ENCODE assay signal across 8 cellular contexts in the genomic region with DNA sequence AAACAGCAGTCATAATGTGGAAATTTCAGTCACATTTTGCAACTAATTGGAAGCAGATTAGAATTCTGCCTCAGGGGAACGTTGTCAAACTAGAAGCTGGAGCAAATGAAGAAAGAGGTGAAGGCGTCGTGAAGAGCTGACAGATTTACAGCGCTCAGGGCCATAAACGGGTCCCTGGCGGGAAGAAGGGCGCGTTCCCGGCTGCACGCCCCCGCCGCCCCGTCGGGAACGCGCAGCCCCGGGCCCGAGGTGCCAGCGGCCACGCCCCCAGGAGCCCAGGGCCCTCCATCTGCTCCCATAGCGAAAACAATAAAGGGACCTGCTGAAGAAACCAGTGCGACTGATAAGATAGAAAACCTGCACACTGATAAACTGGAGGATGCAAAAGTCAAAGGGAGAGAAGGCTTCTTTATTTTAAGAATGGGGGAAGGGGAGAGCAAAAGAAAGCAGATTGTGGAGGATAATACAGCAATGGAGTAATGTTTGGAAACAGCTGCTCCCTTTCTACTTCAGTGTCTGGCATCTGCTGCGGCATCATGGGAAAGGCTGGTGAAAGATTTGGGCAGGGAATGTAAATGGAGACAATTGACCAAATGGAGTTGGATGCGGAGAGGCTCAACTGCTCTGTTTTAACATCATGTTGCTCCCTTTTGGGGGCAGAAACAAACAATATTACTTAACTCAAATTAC. TPM values are rescaled to one million over a fixed set of nuclear protein-coding genes. Genes with fewer than 3 reads are reported as not detected.
A peak's percentile ranks its signal among the peaks of the same experiment; 100 is the strongest.
DNase-seq lines count a peak whose midpoint lies in the region; ATAC-seq and TF ChIP-seq lines count a peak whose summit lies in the region.

No MANE protein-coding gene starts in this region.

- peak overlapping the region; percentile 94; the same call in 1 of the 2 replicates for H3K27ac ChIP-seq in HUES64 (ENCODE audit: low read depth, low read length)
- H3K27ac ChIP-seq in brain microvascular endothelial cell: no peak overlapping the region
- H3K27ac ChIP-seq in left lung: peak overlapping the region; percentile 30 to 63

- H3K9me3 ChIP-seq in HUES64 (ENCODE audit: insufficient read depth, low read depth, low read length): no peaks in the 10 kb centered on the region
- no peaks in the 10 kb centered on the region for H3K9me3 ChIP-seq in left lung

- H3K36me3 ChIP-seq in HUES64 (ENCODE audit: insufficient read depth, low read length) (no peaks in the 10 kb centered on the region), brain microvascular endothelial cell (replicated peaks) (no peaks in the 10 kb centered on the region), left lung (no peaks in the 10 kb centered on the region)

- H3K27me3 ChIP-seq in HUES64 (ENCODE audit: insufficient read depth, low read length) (no peaks in the 10 kb centered on the region; the same call in 1 of the 2 replicates), brain microvascular endothelial cell (replicated peaks) (no peaks in the 10 kb centered on the region), left lung (peaks cover 0 to 5% of the 10 kb centered on the region in 2 donors)

- 10% methylated on average over 24 of the region's 24 CpGs for WGBS in HUES64

- H3K4me1 Mint-ChIP-seq in type B pancreatic cell (ENCODE audit: unreplicated experiment): peaks cover 81% of the 10 kb centered on the region
- H3K4me1 Mint-ChIP-seq in activated T-helper 17 cell treated with anti-CD3 and anti-CD28 coated beads, Interleukin-2, amount 50 U/mL, for 72 hours: no peaks in the 10 kb centered on the region

- DNase-seq in brain microvascular endothelial cell (no peak), left lung (no peak), type B pancreatic cell (ENCODE audit: extremely low spot score, unreplicated experiment) (no peak), NCI-H2029 treated with DMSO at 0.1 percent for 48 hours (lab: John Stamatoyannopoulos, UW) (no peak)
- no peak for DNase-seq in activated CD8-positive, alpha-beta memory T cell treated with anti-CD3 and anti-CD28 coated beads, Interleukin-2, amount 50 U/mL, for 48 hours
- no peak for DNase-seq in activated CD4-positive, alpha-beta T cell treated with anti-CD3 and anti-CD28 coated beads for 4 hours

- peaks cover 7% of the 10 kb centered on the region for H3K36me3 Mint-ChIP-seq in type B pancreatic cell
- H3K36me3 Mint-ChIP-seq in activated T-helper 17 cell treated with anti-CD3 and anti-CD28 coated beads, Interleukin-2, amount 50 U/mL, for 72 hours (ENCODE audit: low read depth): no peaks in the 10 kb centered on the region

- peak; percentile 36 for ATAC-seq in left lung
- ATAC-seq in activated T-helper 17 cell treated with anti-CD3 and anti-CD28 coated beads, Interleukin-2, amount 50 U/mL, for 72 hours (replicated peaks): no peak

- H3K4me3 Mint-ChIP-seq in type B pancreatic cell: peak overlapping the region; percentile 77
- no peak overlapping the region for H3K4me3 Mint-ChIP-seq in activated T-helper 17 cell treated with anti-CD3 and anti-CD28 coated beads, Interleukin-2, amount 50 U/mL, for 72 hours

- intact Hi-C loops in left lung (cut with DNase I): no loop called here

- H3K4me3 ChIP-seq in HUES64 (ENCODE audit: low read length) (peak overlapping the region; percentile 26; the same call in 1 of the 2 replicates), brain microvascular endothelial cell (ENCODE audit: low read depth, low read length) (peak overlapping the region; percentile 36), left lung (peak overlapping the region in 1 of 2 donors; percentile 8)

- H3K9me3 Mint-ChIP-seq in type B pancreatic cell: no peaks in the 10 kb centered on the region
- H3K9me3 Mint-ChIP-seq in activated T-helper 17 cell treated with anti-CD3 and anti-CD28 coated beads, Interleukin-2, amount 50 U/mL, for 72 hours: peaks cover 8% of the 10 kb centered on the region

- H3K27me3 Mint-ChIP-seq in type B pancreatic cell: peaks cover 10% of the 10 kb centered on the region
- peaks cover 42% of the 10 kb centered on the region for H3K27me3 Mint-ChIP-seq in activated T-helper 17 cell treated with anti-CD3 and anti-CD28 coated beads, Interleukin-2, amount 50 U/mL, for 72 hours

- no peak overlapping the region for H3K27ac Mint-ChIP-seq in type B pancreatic cell
- H3K27ac Mint-ChIP-seq in activated T-helper 17 cell treated with anti-CD3 and anti-CD28 coated beads, Interleukin-2, amount 50 U/mL, for 72 hours: no peak overlapping the region

- peak overlapping the region; percentile 18; the same call in 1 of the 2 replicates for H3K9ac ChIP-seq in HUES64 (ENCODE audit: low read depth, low read length)

- H3K4me1 ChIP-seq in HUES64 (ENCODE audit: insufficient read depth, low read length) (peaks cover 91% of the 10 kb centered on the region), left lung (peaks cover 8 to 68% of the 10 kb centered on the region in 2 donors)

- in situ Hi-C loops in brain microvascular endothelial cell (cut with HindIII; ENCODE audit: low pct_ligation_motif_present, low sequenced_read_pairs): no loop called here

- no peak for TF ChIP-seq CTCF in brain microvascular endothelial cell (IDR thresholded peaks at IDR 0.05; ENCODE audit: low read depth, low read length, missing control alignments)
- TF ChIP-seq CTCF in left lung (IDR thresholded peaks at IDR 0.05): no peak
- no peak for TF ChIP-seq CTCF in type B pancreatic cell (conservative IDR thresholded peaks at IDR 0.05)

RNA-seq across cellular contexts. Expression of a gene that starts 11.1 kb away (rescaled TPM):
- polyA plus RNA-seq in HUES64 (2013, experiment 1 of 2): 30.8 TPM
- polyA plus RNA-seq in HUES64 (2013, experiment 2 of 2): 38.7 TPM
- 10 to 100 TPM; 21.9 to 24.0 TPM for total RNA-seq in left lung
- total RNA-seq in type B pancreatic cell (ENCODE audit: low replicate concordance): 37.4 and 63.0 TPM in 2 replicates
- not detected for total RNA-seq in activated T-helper 17 cell treated with anti-CD3 and anti-CD28 coated beads, Interleukin-2, amount 50 U/mL, for 72 hours

Comparison
In these comparisons a context has a peak if more than half of its experiments do, and no peak if none do; other contexts are left out.
1. RNA of a gene that starts 11.1 kb away (total RNA-seq): 37.4 to 63.0 TPM in type B pancreatic cell and 21.9 to 24.0 TPM in left lung; not detected in activated T-helper 17 cell treated with anti-CD3 and anti-CD28 coated beads, Interleukin-2, amount 50 U/mL, for 72 hours; every median in the first group is over 10 times any median in the second.